In genomic region chr17:21125862-21126261, GRCh38 we compare ENCODE assay signal across 8 cellular contexts. TPM values are rescaled to one million over a fixed set of nuclear protein-coding genes. Genes with fewer than 3 reads are reported as not detected.
DNase-seq lines count a peak whose midpoint lies in the region; ATAC-seq and TF ChIP-seq lines count a peak whose summit lies in the region.

No MANE protein-coding gene starts in this region.

- H3K9me3 ChIP-seq in breast epithelium (no peaks in the 10 kb centered on the region), suprapubic skin (no peaks in the 10 kb centered on the region)

- POLR2A ChIA-PET in MCF 10A (lab: Yijun Ruan, JAX) = interaction anchor here (2.9 to 5.4 kb wide), 3 partner anchors 83 to 161 kb away, joined by 29 to 45 read pairs (median 33); partner anchors contain the start of genes TMEM11 and USP22
- POLR2A ChIA-PET in activated CD8-positive, alpha-beta T cell treated with anti-CD3 and anti-CD28 coated beads, Interleukin-2, amount 10 ng/mL, durations not matched to agents 7 days and 5 days (lab: Charles Lee) = interaction anchor here (1.3 to 2.2 kb wide), 2 partner anchors 26 to 83 kb away, joined by 4 to 8 read pairs; partner anchors contain the start of gene USP22

- no peak for TF ChIP-seq EP300 in suprapubic skin (IDR thresholded peaks at IDR 0.05)

- WGBS in suprapubic skin = 51% methylated on average over 6 of the region's 6 CpGs

- no TSS peak for BruUV-seq in MCF 10A (replicated peaks; lab: Mats Ljungman, UMichigan)

- H3K36me3 Mint-ChIP-seq in MCF 10A (ENCODE audit: insufficient read depth, unreplicated experiment) (no peaks in the 10 kb centered on the region), immature natural killer cell (no peaks in the 10 kb centered on the region)
- H3K36me3 Mint-ChIP-seq in activated CD8-positive, alpha-beta T cell treated with anti-CD3 and anti-CD28 coated beads, Interleukin-2, amount 10 ng/mL, durations not matched to agents 7 days and 5 days (ENCODE audit: low read depth) = no peaks in the 10 kb centered on the region

- TF ChIP-seq POLR2A in breast epithelium (IDR thresholded peaks at IDR 0.05) (no peak), suprapubic skin (IDR thresholded peaks at IDR 0.05) (no peak)

- CTCF ChIA-PET in MCF 10A (lab: Yijun Ruan, JAX) = interaction anchor here (0.6 to 1.3 kb wide), 4 partner anchors 78 to 158 kb away, joined by 3 to 4 read pairs (median 3); no protein-coding TSS in a partner anchor
- CTCF ChIA-PET in activated CD8-positive, alpha-beta T cell treated with anti-CD3 and anti-CD28 coated beads, Interleukin-2, amount 10 ng/mL, durations not matched to agents 7 days and 5 days (lab: Charles Lee) = interaction anchor here (0.9 to 1.4 kb wide), 3 partner anchors 27 to 154 kb away, joined by 3 read pairs; no protein-coding TSS in a partner anchor

- no peaks in the 10 kb centered on the region for H3K27me3 Mint-ChIP-seq in MCF 10A (ENCODE audit: insufficient read depth, unreplicated experiment)
- H3K27me3 Mint-ChIP-seq in activated CD8-positive, alpha-beta T cell treated with anti-CD3 and anti-CD28 coated beads, Interleukin-2, amount 10 ng/mL, durations not matched to agents 7 days and 5 days (ENCODE audit: low read depth) = no peaks in the 10 kb centered on the region
- peaks cover 6 to 16% (median 11%) of the 10 kb centered on the region in 3 donors for H3K27me3 Mint-ChIP-seq in immature natural killer cell (ENCODE audit: low read depth in 3 of 3)

- peaks cover 15% of the 10 kb centered on the region for H3K4me1 Mint-ChIP-seq in MCF 10A (ENCODE audit: insufficient read depth, unreplicated experiment)
- peaks cover 32% of the 10 kb centered on the region for H3K4me1 Mint-ChIP-seq in activated CD8-positive, alpha-beta T cell treated with anti-CD3 and anti-CD28 coated beads, Interleukin-2, amount 10 ng/mL, durations not matched to agents 7 days and 5 days (ENCODE audit: low read depth)
- H3K4me1 Mint-ChIP-seq in immature natural killer cell = peaks cover 34% of the 10 kb centered on the region in 2 donors

- no peak for TF ChIP-seq CTCF in MCF 10A (IDR thresholded peaks at IDR 0.05; ENCODE audit: unreplicated experiment)
- no peak for TF ChIP-seq CTCF in breast epithelium (IDR thresholded peaks at IDR 0.05)
- no peak for TF ChIP-seq CTCF in suprapubic skin (IDR thresholded peaks at IDR 0.05)
- TF ChIP-seq CTCF in brain microvascular endothelial cell (IDR thresholded peaks at IDR 0.05; ENCODE audit: low read depth, low read length, missing control alignments) = no peak

- H3K27ac Mint-ChIP-seq in MCF 10A (ENCODE audit: low read depth, unreplicated experiment) (no peak overlapping the region), immature natural killer cell (peak overlapping the region; percentile 96 to 98 (median 97))
- peak overlapping the region; percentile 93 for H3K27ac Mint-ChIP-seq in activated CD8-positive, alpha-beta T cell treated with anti-CD3 and anti-CD28 coated beads, Interleukin-2, amount 10 ng/mL, durations not matched to agents 7 days and 5 days

- no peaks in the 10 kb centered on the region for H3K9me3 Mint-ChIP-seq in MCF 10A (ENCODE audit: unreplicated experiment)
- H3K9me3 Mint-ChIP-seq in activated CD8-positive, alpha-beta T cell treated with anti-CD3 and anti-CD28 coated beads, Interleukin-2, amount 10 ng/mL, durations not matched to agents 7 days and 5 days (ENCODE audit: insufficient read depth) = no peaks in the 10 kb centered on the region
- H3K9me3 Mint-ChIP-seq in immature natural killer cell = no peaks in the 10 kb centered on the region

- H3K27ac ChIP-seq in breast epithelium = no peak overlapping the region
- no peak overlapping the region for H3K27ac ChIP-seq in suprapubic skin
- no peak overlapping the region for H3K27ac ChIP-seq in brain microvascular endothelial cell

- H3K36me3 ChIP-seq in breast epithelium (no peaks in the 10 kb centered on the region), suprapubic skin (no peaks in the 10 kb centered on the region), brain microvascular endothelial cell (replicated peaks) (no peaks in the 10 kb centered on the region)

- H3K27me3 ChIP-seq in breast epithelium (no peaks in the 10 kb centered on the region), suprapubic skin (no peaks in the 10 kb centered on the region), brain microvascular endothelial cell (replicated peaks) (no peaks in the 10 kb centered on the region)

- ATAC-seq in activated CD8-positive, alpha-beta T cell treated with anti-CD3 and anti-CD28 coated beads, Interleukin-2, amount 10 ng/mL, durations not matched to agents 7 days and 5 days = peak; percentile 34
- ATAC-seq in GM21367 (IDR thresholded peaks at IDR 0.05; ENCODE audit: unreplicated experiment) = no peak

- H3K4me3 Mint-ChIP-seq in MCF 10A (ENCODE audit: unreplicated experiment) (peak overlapping the region; percentile 97), immature natural killer cell (peak overlapping the region; percentile 95 to 99 (median 97))
- peak overlapping the region; percentile 91 for H3K4me3 Mint-ChIP-seq in activated CD8-positive, alpha-beta T cell treated with anti-CD3 and anti-CD28 coated beads, Interleukin-2, amount 10 ng/mL, durations not matched to agents 7 days and 5 days

- H3K4me3 ChIP-seq in breast epithelium (no peak overlapping the region), suprapubic skin (peak overlapping the region; percentile 78), brain microvascular endothelial cell (ENCODE audit: low read depth, low read length) (no peak overlapping the region)

- DNase-seq in MCF 10A (ENCODE audit: unreplicated experiment) (no peak), breast epithelium (ENCODE audit: low spot score in 2 of 2) (no peak), immature natural killer cell (peak; percentile 44 to 51 (median 49)), suprapubic skin (ENCODE audit: low spot score in 2 of 2) (no peak), ureter (ENCODE audit: low spot score) (no peak), brain microvascular endothelial cell (no peak)
- peak; percentile 76 for DNase-seq in activated CD8-positive, alpha-beta T cell treated with anti-CD3 and anti-CD28 coated beads, Interleukin-2, amount 10 ng/mL, durations not matched to agents 7 days and 5 days

- H3K4me1 ChIP-seq in breast epithelium = peaks cover 0 to 8% of the 10 kb centered on the region in 2 donors
- peaks cover 28% of the 10 kb centered on the region for H3K4me1 ChIP-seq in suprapubic skin

- in situ Hi-C loops in brain microvascular endothelial cell (cut with HindIII; ENCODE audit: low pct_ligation_motif_present, low sequenced_read_pairs) = no loop called here

- intact Hi-C loops in MCF 10A (cut with micrococcal nuclease) (loop anchor here (2.0 to 10.0 kb wide), 3 partner anchors 83 to 119 kb away; partner anchors contain the start of genes TMEM11 and USP22), breast epithelium (cut with DNase I; ENCODE audit: low total_unique reads) (no loop called here)

RNA-seq across cellular contexts. Expression of gene DHRS7B, which starts 0.9 kb away (rescaled TPM):
- 18.0 and 21.6 TPM in 2 replicates for total RNA-seq in MCF 10A (2022)
- total RNA-seq in breast epithelium = 10 to 100 TPM; 53.7 to 64.0 (median 60.9) TPM
- 10 to 100 TPM; 15.1 to 15.2 TPM for total RNA-seq in activated CD8-positive, alpha-beta T cell treated with anti-CD3 and anti-CD28 coated beads, Interleukin-2, amount 10 ng/mL, durations not matched to agents 7 days and 5 days
- polyA plus RNA-seq in immature natural killer cell = 10 to 100 TPM; 11.3 to 15.3 (median 12.9) TPM
- 10 to 100 TPM; 42.8 to 64.1 (median 50.6) TPM for total RNA-seq in suprapubic skin
- 20.2 TPM for total RNA-seq in ureter

Comparison
In these comparisons a context has a peak if more than half of its experiments do, and no peak if none do; other contexts are left out.
1. DNase-seq: peak in activated CD8-positive, alpha-beta T cell treated with anti-CD3 and anti-CD28 coated beads, Interleukin-2, amount 10 ng/mL, durations not matched to agents 7 days and 5 days (single experiment) and immature natural killer cell (3 of 3); none in MCF 10A (single experiment), breast epithelium (0 of 2), suprapubic skin (0 of 2), ureter (single experiment) and brain microvascular endothelial cell (single experiment).
2. Peak in every context shown above with its lines, with median percentiles within 50 percentile points of each other: H3K4me3 Mint-ChIP-seq.